Comparison of ENCODE assay signal across 21 cellular contexts in the genomic region with DNA sequence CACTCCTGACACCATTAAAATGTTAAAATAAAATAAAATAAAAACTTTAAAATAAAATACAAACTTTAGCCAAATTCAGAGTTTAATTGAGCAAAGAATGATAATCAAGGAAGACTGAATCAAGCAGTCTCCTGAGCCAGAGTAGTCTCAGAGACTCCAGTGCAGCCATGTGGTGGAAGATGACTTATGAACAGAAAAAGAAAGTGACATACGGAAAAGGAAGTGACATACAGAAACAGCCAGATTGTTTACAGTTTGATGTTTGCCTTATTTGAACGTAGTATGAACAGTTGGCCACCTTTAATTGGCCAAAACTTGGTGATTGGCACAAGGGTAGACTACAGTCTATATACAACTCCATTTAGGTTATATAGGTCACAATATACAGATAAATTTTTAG.
A peak's percentile ranks its signal among the peaks of the same experiment; 100 is the strongest.
DNase-seq lines count a peak whose midpoint lies in the region; ATAC-seq, FAIRE-seq and TF ChIP-seq lines count a peak whose summit lies in the region.
"Had no signal": no experiment of that assay in that cellular context is flagged by ENCODE, and none has a peak within 500 bp of the region (broad histone marks: within the 10 kb centered on the region; RNA-seq: fewer than 3 reads in every experiment).

No MANE protein-coding gene starts in this region.

- no peak for TF ChIP-seq RAD21 in GM12878 (IDR thresholded peaks at IDR 0.05; ENCODE audit: insufficient read depth, low read depth, low read length)
- peak in 1 of 2 experiments; percentile 12; a peak in 1 of 4 replicates for TF ChIP-seq RAD21 in H1 (IDR thresholded peaks at IDR 0.05 in 1 of 2, conservative IDR thresholded peaks at IDR 0.05 in 1 of 2; ENCODE audit: low read depth in 2 of 2, low read length in 2 of 2)

- H2AFZ ChIP-seq in OCI-LY3 (ENCODE audit: low read depth, low read length), result no peak overlapping the region
- no peak overlapping the region for H2AFZ ChIP-seq in GM12878 (ENCODE audit: control insufficient read depth, low read depth, low read length)
- H2AFZ ChIP-seq in H1 (ENCODE audit: low read length), result 0 out of 2 replicates have a peak overlapping the region, but pooled peaks have one; percentile 73

- H3K36me3 ChIP-seq in OCI-LY3 (replicated peaks; ENCODE audit: low read depth, low read length) (no peaks in the 10 kb centered on the region), GM12878 (ENCODE audit: control insufficient read depth in 2 of 2, insufficient read depth in 2 of 2, low read length in 1 of 2) (no peaks in the 10 kb centered on the region), H1 (ENCODE audit: control insufficient read depth in 2 of 4, insufficient read depth in 4 of 4, low read length in 3 of 4) (no peaks in the 10 kb centered on the region)
- H3K36me3 ChIP-seq: BLaER1 had no signal

- H3K27ac ChIP-seq in OCI-LY3 (ENCODE audit: low read length), result no peak overlapping the region
- no peak overlapping the region for H3K27ac ChIP-seq in GM12878 (ENCODE audit: control insufficient read depth, insufficient read depth)
- H3K27ac ChIP-seq in H1 (ENCODE audit: low read depth, low read length), result no peak overlapping the region
- H3K27ac ChIP-seq: 22Rv1, A549, BLaER1 had no signal

- H4K20me1 ChIP-seq in OCI-LY3 (ENCODE audit: insufficient read depth, low read length) (no peaks in the 10 kb centered on the region), GM12878 (ENCODE audit: control insufficient read depth, insufficient read depth) (no peaks in the 10 kb centered on the region), H1 (replicated peaks in 1 of 2; ENCODE audit: control insufficient read depth in 1 of 2, insufficient read depth in 2 of 2, low read length in 2 of 2) (no peaks in the 10 kb centered on the region)
- H4K20me1 ChIP-seq: BLaER1 had no signal

- H3K4me3 ChIP-seq in OCI-LY3 (ENCODE audit: low read length), result no peak overlapping the region
- no peak overlapping the region for H3K4me3 ChIP-seq in GM12878
- H3K4me3 ChIP-seq in H1 (ENCODE audit: extremely low read depth in 1 of 4, insufficient read depth in 2 of 4, low read depth in 3 of 4, low read length in 4 of 4), result no peak overlapping the region
- H3K4me3 ChIP-seq: A549, BLaER1 had no signal

- no peak overlapping the region for H2AK5ac ChIP-seq in H1 (ENCODE audit: low read depth, low read length)

- CTCF ChIA-PET in GM12878 (lab: Yijun Ruan, JAX), result interaction anchor here (1.7 to 1.8 kb wide), 2 partner anchors 10 to 28 kb away, joined by 3 to 5 read pairs; no protein-coding TSS in a partner anchor
- CTCF ChIA-PET in H1 (lab: Charles Lee; ENCODE audit: partially characterized antibody), result no interaction called here

- H3K79me1 ChIP-seq in H1 (ENCODE audit: low read depth, low read length), result no peaks in the 10 kb centered on the region

- no TSS peak for BruUV-seq in GM12878 (replicated peaks; lab: Mats Ljungman, UMichigan)

- no peak overlapping the region for H4K91ac ChIP-seq in H1 (replicated peaks; ENCODE audit: insufficient read length, low read length)

- 19% methylated on average over 2 of the region's 2 CpGs for WGBS in GM12878 (ENCODE audit: insufficient coverage, insufficient replicate concordance, low lambda C conversion rate, missing lambda C conversion rate)
- WGBS in H1 (ENCODE audit: extremely low coverage in 1 of 2, insufficient coverage in 1 of 2, insufficient read length in 1 of 2, insufficient replicate concordance in 2 of 2, low coverage in 1 of 2, low lambda C conversion rate in 2 of 2, missing lambda C conversion rate in 1 of 2), 2 experiments, result 96% methylated on average over 2 of the region's 2 CpGs; no CpG with 5 or more reads in 1 of the 2 experiments

- FAIRE-seq in D721Med (lab: Jason Lieb, UNC), result peak; percentile 11
- FAIRE-seq in GM12878 (lab: Jason Lieb, UNC), result no peak
- FAIRE-seq in H1 (lab: Jason Lieb, UNC), result no peak
- FAIRE-seq: A549, G401.6, GM12892, GM19239 had no signal

- POLR2A ChIA-PET in GM12878 (lab: Charles Lee), result no interaction called here
- POLR2A ChIA-PET in H1 (lab: Charles Lee; ENCODE audit: partially characterized antibody), result no interaction called here

- H2BK15ac ChIP-seq in H1 (ENCODE audit: low read length), result no peak overlapping the region

- H2BK20ac ChIP-seq in H1 (ENCODE audit: low read length), result no peak overlapping the region

- H3K27me3 ChIP-seq in OCI-LY3 (ENCODE audit: low read depth, low read length), result no peaks in the 10 kb centered on the region
- no peaks in the 10 kb centered on the region for H3K27me3 ChIP-seq in GM12878 (replicated peaks in 1 of 2; ENCODE audit: control insufficient read depth in 2 of 2, insufficient read depth in 2 of 2, low read length in 1 of 2)
- H3K27me3 ChIP-seq in H1 (replicated peaks in 1 of 4; ENCODE audit: control insufficient read depth in 3 of 4, extremely low read depth in 1 of 4, insufficient read depth in 3 of 4, low read length in 3 of 4), result no peaks in the 10 kb centered on the region
- H3K27me3 ChIP-seq: BLaER1 had no signal

- in situ Hi-C loops in GM12878 (cut with MboI), result no loop called here
- in situ Hi-C loops in GM13976 (cut with MboI; ENCODE audit: low sequenced_read_pairs, unreplicated experiment), result no loop called here

- H2BK12ac ChIP-seq in H1 (ENCODE audit: low read depth, low read length), result no peak overlapping the region

- H4K5ac ChIP-seq in H1 (ENCODE audit: insufficient read length, low read depth, low read length), result no peak overlapping the region

- H3K56ac ChIP-seq in H1 (replicated peaks; ENCODE audit: insufficient read length, low read depth, low read length), result no peak overlapping the region

- H3K23me2 ChIP-seq in H1 (ENCODE audit: low read depth, low read length), result no peaks in the 10 kb centered on the region

- no peak overlapping the region for H3K14ac ChIP-seq in H1 (ENCODE audit: insufficient read length)

- H4K8ac ChIP-seq in H1 (ENCODE audit: extremely low read depth, insufficient read depth, low read length), result no peak overlapping the region

- H3K79me2 ChIP-seq in OCI-LY3 (ENCODE audit: low read length), result no peaks in the 10 kb centered on the region
- no peaks in the 10 kb centered on the region for H3K79me2 ChIP-seq in GM12878 (ENCODE audit: control insufficient read depth, insufficient read depth, low read length)
- no peaks in the 10 kb centered on the region for H3K79me2 ChIP-seq in H1 (ENCODE audit: control insufficient read depth in 1 of 2, insufficient read depth in 2 of 2, low read length in 2 of 2)

- H2BK5ac ChIP-seq in H1 (ENCODE audit: low read depth, low read length), result no peak overlapping the region

- TF ChIP-seq EP300 in GM12878 (IDR thresholded peaks at IDR 0.05; ENCODE audit: borderline replicate concordance in 1 of 2, control insufficient read depth in 1 of 2, low read depth in 2 of 2, low read length in 2 of 2) (no peak), H1 (IDR thresholded peaks at IDR 0.05; ENCODE audit: borderline replicate concordance in 1 of 2, low read depth in 2 of 2, low read length in 2 of 2) (no peak)

- H3K23ac ChIP-seq in H1 (ENCODE audit: insufficient read length), result no peak overlapping the region

- ATAC-seq in GM12878, result no peak
- ATAC-seq: A549 had no signal

- H3K4me2 ChIP-seq in OCI-LY3 (ENCODE audit: low read length) (0 out of 2 replicates have a peak overlapping the region, but pooled peaks have one; percentile 5), GM12878 (ENCODE audit: control insufficient read depth, insufficient read depth) (no peak overlapping the region), H1 (ENCODE audit: insufficient read depth in 1 of 2, low read depth in 2 of 2, low read length in 2 of 2) (no peak overlapping the region)
- H3K4me2 ChIP-seq: A549, BLaER1 had no signal

- H3K9ac ChIP-seq in OCI-LY3 (ENCODE audit: low read length) (no peak overlapping the region), GM12878 (ENCODE audit: control insufficient read depth, insufficient read depth, low read length) (no peak overlapping the region), H1 (replicated peaks in 1 of 4; ENCODE audit: extremely low read depth in 1 of 4, low read depth in 3 of 4, low read length in 3 of 4) (no peak overlapping the region)
- H3K9ac ChIP-seq: BLaER1 had no signal

- TF ChIP-seq CTCF in D721Med (IDR thresholded peaks at IDR 0.05; ENCODE audit: insufficient read depth, missing control alignments) (no peak), OCI-LY3 (IDR thresholded peaks at IDR 0.05; ENCODE audit: low read depth, low read length) (no peak), GM12878 (IDR thresholded peaks at IDR 0.05 in 2 of 3, conservative IDR thresholded peaks at IDR 0.05 in 1 of 3; ENCODE audit: control insufficient read depth in 2 of 3, extremely low read depth in 1 of 3, insufficient read depth in 1 of 3, low read depth in 3 of 3, low read length in 3 of 3) (no peak), H1 (IDR thresholded peaks at IDR 0.05; ENCODE audit: control extremely low read depth in 1 of 3, insufficient read depth in 1 of 3, low read depth in 1 of 3, low read length in 3 of 3) (no peak), GM13976 (IDR thresholded peaks at IDR 0.05; ENCODE audit: borderline replicate concordance, control extremely low read depth, extremely low read depth, insufficient read depth, missing control alignments) (no peak)

- no peak overlapping the region for H3K18ac ChIP-seq in H1 (ENCODE audit: extremely low read depth, low read length)

- no peak overlapping the region for H3K4ac ChIP-seq in H1 (replicated peaks; ENCODE audit: insufficient read length, low read depth, low read length)

- H2BK120ac ChIP-seq in H1 (replicated peaks; ENCODE audit: low read depth, low read length), result no peak overlapping the region

- RAD21 ChIA-PET in GM12878 (lab: Charles Lee; ENCODE audit: unreplicated experiment), result no interaction called here

- intact Hi-C loops in GM12878 (cut with micrococcal nuclease; ENCODE audit: unreplicated experiment), result no loop called here

- TF ChIP-seq POLR2A in GM12878 (IDR thresholded peaks at IDR 0.05; ENCODE audit: low read depth, low read length) (no peak), H1 (IDR thresholded peaks at IDR 0.05; ENCODE audit: control extremely low read depth in 1 of 2, low read depth in 2 of 2, low read length in 2 of 2) (no peak)

- no peaks in the 10 kb centered on the region for H3K9me3 ChIP-seq in OCI-LY3 (ENCODE audit: insufficient read depth, low read length)
- no peaks in the 10 kb centered on the region for H3K9me3 ChIP-seq in GM12878 (replicated peaks; ENCODE audit: control insufficient read depth, insufficient read depth, low read length)
- H3K9me3 ChIP-seq in H1 (ENCODE audit: insufficient read depth in 2 of 2, low read depth in 1 of 2, low read length in 1 of 2), result no peaks in the 10 kb centered on the region
- H3K9me3 ChIP-seq: A549 had no signal

- H3K4me1 ChIP-seq in OCI-LY3 (ENCODE audit: low read length) (no peaks in the 10 kb centered on the region), GM12878 (ENCODE audit: control insufficient read depth, insufficient read depth, low read length) (no peaks in the 10 kb centered on the region), H1 (replicated peaks in 1 of 4; ENCODE audit: control insufficient read depth in 3 of 4, insufficient read depth in 4 of 4, low read length in 3 of 4) (0 out of 7 replicates have a peak, but pooled peaks cover 0 to 2% (median 0%) of the 10 kb centered on the region in 4 experiments)
- H3K4me1 ChIP-seq: A549, BLaER1 had no signal

- DNase-seq in D721Med (ENCODE audit: insufficient read length, low spot score), result no peak
- no peak for DNase-seq in GM12878 (ENCODE audit: low read depth, low spot score)
- no peak for DNase-seq in H1 (ENCODE audit: low read depth in 1 of 2, low spot score in 2 of 2)
- no peak for DNase-seq in GM13976 (ENCODE audit: low spot score)
- no peak for DNase-seq in NCI-H69 (lab: John Stamatoyannopoulos, UW)
- no peak for DNase-seq in MV-4-11 (lab: John Stamatoyannopoulos, UW)
- DNase-seq: AML-193; C1 segment of cervical spinal cord; CD4-positive, alpha-beta memory T cell; CD4-positive, CD25-positive, alpha-beta regulatory T cell; CD8-positive, alpha-beta memory T cell; COR-L47; DMS79 treated with DMSO at 0.1 percent for 48 hours; GF-D8 had no signal

- SMC1A ChIA-PET in GM12878 (lab: Charles Lee; ENCODE audit: uncharacterized antibody, unreplicated experiment), result interaction anchor here (0.6 kb wide), 1 partner anchor 950 kb away, joined by 3 read pairs; no protein-coding TSS in a partner anchor
